ENCODE assay signal across 15 cellular contexts in genomic region chr7:133436014-133436428, GRCh38.
DNase-seq lines count a peak whose midpoint lies in the region; ATAC-seq, FAIRE-seq and TF ChIP-seq lines count a peak whose summit lies in the region.
"Had no signal": no experiment of that assay in that cellular context is flagged by ENCODE, and none has a peak within 500 bp of the region (broad histone marks: within the 10 kb centered on the region; RNA-seq: fewer than 3 reads in every experiment).

No MANE protein-coding gene starts in this region.

- H3K4me1 ChIP-seq in endothelial cell of umbilical vein (ENCODE audit: control insufficient read depth, extremely low read depth, insufficient read depth, low read length) = peaks cover 11% of the 10 kb centered on the region

- no peak for ATAC-seq in GM18498 (IDR thresholded peaks at IDR 0.05; ENCODE audit: unreplicated experiment)

- no peaks in the 10 kb centered on the region for H3K36me3 ChIP-seq in endothelial cell of umbilical vein (ENCODE audit: control insufficient read depth in 2 of 2, extremely low read depth in 1 of 2, insufficient read depth in 2 of 2, low read length in 2 of 2)

- no peak overlapping the region for H3K9ac ChIP-seq in endothelial cell of umbilical vein (replicated peaks; ENCODE audit: extremely low read depth, insufficient read depth, low read length)

- H3K9me3 ChIP-seq in endothelial cell of umbilical vein (replicated peaks; ENCODE audit: control insufficient read depth, insufficient read depth, low read length) = no peaks in the 10 kb centered on the region

- H3K4me2 ChIP-seq in endothelial cell of umbilical vein (ENCODE audit: insufficient read depth, low read length) = peak overlapping the region; percentile 2

- no peaks in the 10 kb centered on the region for H3K27me3 ChIP-seq in endothelial cell of umbilical vein (ENCODE audit: control insufficient read depth in 2 of 2, insufficient read depth in 2 of 2, low read length in 2 of 2)

- H3K4me1 Mint-ChIP-seq in Calu3 (ENCODE audit: low read depth, unreplicated experiment) = peaks cover 15% of the 10 kb centered on the region
- H3K4me1 Mint-ChIP-seq: memory B cell had no signal

- no peak for TF ChIP-seq CTCF in Calu3 (IDR thresholded peaks at IDR 0.05; ENCODE audit: unreplicated experiment)
- no peak for TF ChIP-seq CTCF in endothelial cell of umbilical vein (IDR thresholded peaks at IDR 0.05; ENCODE audit: extremely low read depth in 1 of 2, insufficient read depth in 1 of 2, low read depth in 1 of 2, low read length in 2 of 2)

- no peak overlapping the region for H3K27ac ChIP-seq in endothelial cell of umbilical vein (ENCODE audit: insufficient read depth, low read depth, low read length)

- no peaks in the 10 kb centered on the region for H3K9me3 Mint-ChIP-seq in Calu3 (ENCODE audit: low read depth, unreplicated experiment)
- H3K9me3 Mint-ChIP-seq: activated naive CD4-positive, alpha-beta T cell treated with anti-CD3 and anti-CD28 coated beads, Interleukin-2, amount 50 U/mL, for 24 hours; IgD-negative memory B cell; memory B cell had no signal

- intact Hi-C loops in Calu3 (cut with micrococcal nuclease; ENCODE audit: unreplicated experiment) (no loop called here), endothelial cell of umbilical vein (cut with micrococcal nuclease) (loop anchor here (1.0 to 10.0 kb wide), 2 partner anchors 580 to 861 kb away; partner anchors contain the start of gene PLXNA4), head of caudate nucleus (cut with DNase I) (no loop called here)

- POLR2A ChIA-PET in endothelial cell of umbilical vein (lab: Charles Lee) = no interaction called here

- peak overlapping the region; percentile 84 for H3K27ac Mint-ChIP-seq in Calu3 (ENCODE audit: unreplicated experiment)
- H3K27ac Mint-ChIP-seq: activated naive CD4-positive, alpha-beta T cell treated with anti-CD3 and anti-CD28 coated beads, Interleukin-2, amount 50 U/mL, for 24 hours; memory B cell had no signal

- H2AFZ ChIP-seq in endothelial cell of umbilical vein (ENCODE audit: low read depth, low read length) = no peak overlapping the region

- H3K27me3 Mint-ChIP-seq in Calu3 (ENCODE audit: unreplicated experiment) = no peaks in the 10 kb centered on the region
- H3K27me3 Mint-ChIP-seq: activated naive CD4-positive, alpha-beta T cell treated with anti-CD3 and anti-CD28 coated beads, Interleukin-2, amount 50 U/mL, for 24 hours; IgD-negative memory B cell; memory B cell had no signal

- H3K4me3 ChIP-seq in endothelial cell of umbilical vein (replicated peaks in 1 of 3; ENCODE audit: insufficient read depth in 1 of 3, low read depth in 1 of 3, low read length in 3 of 3) = no peak overlapping the region

- BruUV-seq in Calu3 (replicated peaks; lab: Mats Ljungman, UMichigan) (no TSS peak), endothelial cell of umbilical vein (replicated peaks; lab: Mats Ljungman, UMichigan) (no TSS peak)

- DNase-seq in Calu3 (no peak), NCI-H226 (peak; percentile 71), endothelial cell of umbilical vein (ENCODE audit: low read depth, low spot score) (peak; percentile 83), myocyte (ENCODE audit: low read depth) (peak; percentile 76), head of caudate nucleus (no peak), hippocampal formation (lab: John Stamatoyannopoulos, UW) (no peak), NCI-H345 (lab: John Stamatoyannopoulos, UW) (no peak)
- DNase-seq: activated CD4-positive, alpha-beta T cell treated with anti-CD3 and anti-CD28 coated beads for 48 hours; NCI-H2107; SHP77 had no signal

- H3K4me3 Mint-ChIP-seq in Calu3 (ENCODE audit: low read depth, unreplicated experiment) = no peak overlapping the region
- H3K4me3 Mint-ChIP-seq: activated naive CD4-positive, alpha-beta T cell treated with anti-CD3 and anti-CD28 coated beads, Interleukin-2, amount 50 U/mL, for 24 hours; IgD-negative memory B cell; memory B cell had no signal

- CTCF ChIA-PET in Calu3 (lab: Charles Lee) (interaction anchor here (0.7 to 1.3 kb wide), 3 partner anchors 352 to 417 kb away, joined by 3 to 5 read pairs (median 5); no protein-coding TSS in a partner anchor), endothelial cell of umbilical vein (lab: Charles Lee) (interaction anchor here (0.7 to 2.7 kb wide), 12 partner anchors 12 to 1577 kb away, joined by 3 to 16 read pairs (median 4); no protein-coding TSS in a partner anchor)

- no peaks in the 10 kb centered on the region for H3K36me3 Mint-ChIP-seq in Calu3 (ENCODE audit: insufficient read depth, unreplicated experiment)

- no peaks in the 10 kb centered on the region for H4K20me1 ChIP-seq in endothelial cell of umbilical vein (replicated peaks; ENCODE audit: control insufficient read depth, extremely low read depth, insufficient read depth, low read length)

- H3K9me1 ChIP-seq in endothelial cell of umbilical vein (replicated peaks; ENCODE audit: control insufficient read depth, extremely low read depth, insufficient read depth, low read length) = no peaks in the 10 kb centered on the region

- H3K79me2 ChIP-seq in endothelial cell of umbilical vein (ENCODE audit: control insufficient read depth, insufficient read depth, low read length) = no peaks in the 10 kb centered on the region

- TF ChIP-seq POLR2A in endothelial cell of umbilical vein (IDR thresholded peaks at IDR 0.05; ENCODE audit: low read depth, low read length) = no peak

- FAIRE-seq in endothelial cell of umbilical vein (lab: Jason Lieb, UNC) = peak; percentile 86
- FAIRE-seq: D721Med had no signal

- dilution Hi-C loops in endothelial cell of umbilical vein (cut with MboI; ENCODE audit: extremely low pct_ligation_motif_present, low sequenced_read_pairs) = no loop called here

TF ChIP-seq in endothelial cell of umbilical vein, 7 proteins besides CTCF, POLR2A, EP300 and RAD21:
- TF ChIP-seq MYC (IDR thresholded peaks at IDR 0.05; ENCODE audit: low read depth, low read length) = no peak
- no peak for TF ChIP-seq JUN (IDR thresholded peaks at IDR 0.05; ENCODE audit: borderline replicate concordance, insufficient read depth, insufficient read length, low read depth)
- no peak for TF ChIP-seq MAX (IDR thresholded peaks at IDR 0.05; ENCODE audit: insufficient read depth, insufficient read length)
- no peak for TF ChIP-seq GATA2 (IDR thresholded peaks at IDR 0.05; ENCODE audit: insufficient read depth, insufficient read length, low read depth, low read length)
- TF ChIP-seq FOS (IDR thresholded peaks at IDR 0.05; ENCODE audit: borderline replicate concordance, insufficient read depth, low read length) = no peak
- no peak for TF ChIP-seq EZH2 (IDR thresholded peaks at IDR 0.05; ENCODE audit: borderline replicate concordance, low read depth, low read length, severe bottlenecking)
- no peak for TF ChIP-seq POLR2AphosphoS5 (IDR thresholded peaks at IDR 0.05; ENCODE audit: insufficient read depth, low read depth, low read length)

Comparison
In these comparisons a context has a peak if more than half of its experiments do, and no peak if none do; other contexts are left out.
1. DNase-seq: peak in NCI-H226 (single experiment), endothelial cell of umbilical vein (single experiment) and myocyte (single experiment); none in Calu3 (single experiment), head of caudate nucleus (0 of 42), hippocampal formation (0 of 2) and NCI-H345 (single experiment).